8 cellular contexts compared by ENCODE assay signal in genomic region chr3:52897130-52898109, GRCh38. TPM values are rescaled to one million over a fixed set of nuclear protein-coding genes. Genes with fewer than 3 reads are reported as not detected.
DNase-seq lines count a peak whose midpoint lies in the region; ATAC-seq, FAIRE-seq and TF ChIP-seq lines count a peak whose summit lies in the region.

Gene STIMATE, minus strand, starts transcription at chr3:52897548. Its CDS starts 98 bp downstream, at chr3:52897450.

- no peaks in the 10 kb centered on the region for H3K36me3 ChIP-seq in ACC112 (ENCODE audit: insufficient read depth, low read length)
- H3K36me3 ChIP-seq in bronchial epithelial cell (ENCODE audit: control insufficient read depth, insufficient read depth, low read length), result no peaks in the 10 kb centered on the region

- no peaks in the 10 kb centered on the region for H3K9me3 Mint-ChIP-seq in WTC11

- H3K4me1 ChIP-seq in ACC112 (ENCODE audit: control insufficient read depth, insufficient read depth, low read length, unreplicated experiment), result peaks cover 28% of the 10 kb centered on the region

- peaks cover 2% of the 10 kb centered on the region; the same call in 1 of the 2 replicates for H3K27me3 Mint-ChIP-seq in WTC11 (ENCODE audit: low read depth)

- peak within 1 kb of the TSS; percentile 88 for H2AFZ ChIP-seq in ACC112 (ENCODE audit: low read length, unreplicated experiment)

- DNase-seq in NCI-H2196 (lab: John Stamatoyannopoulos, UW; ENCODE audit: unreplicated experiment) (peak; percentile 68), WTC11 (ENCODE audit: low spot score) (peak; percentile 92), bronchial epithelial cell (ENCODE audit: low read depth) (peak; percentile 77), iPS-NIHi7 (ENCODE audit: extremely low spot score) (peak; percentile 99), smooth muscle cell of the brain vasculature (ENCODE audit: low read depth, low spot score) (peak; percentile 37)

- TF ChIP-seq CTCF in WTC11 (IDR thresholded peaks at IDR 0.05), result no peak
- peak; percentile 1 for TF ChIP-seq CTCF in bronchial epithelial cell (IDR thresholded peaks at IDR 0.05; ENCODE audit: insufficient read depth, low read length, severe bottlenecking)

- CTCF ChIA-PET in WTC11 (lab: Charles Lee), result interaction anchor here (0.8 to 3.3 kb wide), 12 partner anchors 10 to 213 kb away, joined by 3 to 19 read pairs (median 5); no protein-coding TSS in a partner anchor

- H3K4me3 Mint-ChIP-seq in WTC11, result peak within 1 kb of the TSS; percentile 90

- peaks cover 18% of the 10 kb centered on the region for H3K4me1 Mint-ChIP-seq in WTC11

- peak within 1 kb of the TSS; percentile 91 for H3K27ac Mint-ChIP-seq in WTC11

- H3K79me2 ChIP-seq in ACC112 (ENCODE audit: control insufficient read depth, insufficient read depth, low read length, unreplicated experiment), result peaks cover 39% of the 10 kb centered on the region

- POLR2A ChIA-PET in WTC11 (lab: Charles Lee), result interaction anchor here (0.5 to 1.6 kb wide), 3 partner anchors 21 to 330 kb away, joined by 3 to 4 read pairs (median 3); no protein-coding TSS in a partner anchor

- FAIRE-seq in bronchial epithelial cell (lab: Jason Lieb, UNC), result no peak

- H3K27me3 ChIP-seq in ACC112 (ENCODE audit: insufficient read depth, low read length) (no peaks in the 10 kb centered on the region), bronchial epithelial cell (ENCODE audit: control insufficient read depth, insufficient read depth, low read length) (no peaks in the 10 kb centered on the region)

- no peak within 1 kb of the TSS for H3K27ac ChIP-seq in ACC112 (ENCODE audit: low read depth, low read length)

- H3K4me3 ChIP-seq in ACC112 (ENCODE audit: low read depth, low read length) (peak within 1 kb of the TSS; percentile 93), bronchial epithelial cell (ENCODE audit: low read depth, low read length) (peak within 1 kb of the TSS; percentile 68)

- ATAC-seq in GM18867 (IDR thresholded peaks at IDR 0.05; ENCODE audit: unreplicated experiment) (peak; percentile 95), HG03095 (IDR thresholded peaks at IDR 0.05; ENCODE audit: unreplicated experiment) (peak; percentile 93), WTC11 (peak; percentile 94)

- no peaks in the 10 kb centered on the region for H3K36me3 Mint-ChIP-seq in WTC11

TF ChIP-seq in WTC11, 78 proteins besides CTCF, POLR2A, EP300 and RAD21:
- peak; percentile 65; the same call in 1 of the 2 replicates for TF ChIP-seq ZNF121 (CRISPR knock-in tag; IDR thresholded peaks at IDR 0.05)
- peak; percentile 46; the same call in 1 of the 2 replicates for TF ChIP-seq TP53 (CRISPR knock-in tag; IDR thresholded peaks at IDR 0.05)
- TF ChIP-seq CREM (CRISPR knock-in tag; IDR thresholded peaks at IDR 0.05), result 0 out of 2 replicates have a peak, but pooled peaks have one; percentile 48
- no peak for TF ChIP-seq FOXJ3 (CRISPR knock-in tag; IDR thresholded peaks at IDR 0.05; ENCODE audit: borderline replicate concordance)
- TF ChIP-seq NFYB (CRISPR knock-in tag; conservative IDR thresholded peaks at IDR 0.05; ENCODE audit: low read depth), result 0 out of 2 replicates have a peak, but pooled peaks have one; percentile 20
- peak; percentile 69 for TF ChIP-seq SP1 (CRISPR knock-in tag; conservative IDR thresholded peaks at IDR 0.05)
- TF ChIP-seq E2F5 (CRISPR knock-in tag; IDR thresholded peaks at IDR 0.05), result peak; percentile 89; the same call in 1 of the 2 replicates
- no peak for TF ChIP-seq ZNF219 (CRISPR knock-in tag; IDR thresholded peaks at IDR 0.05; ENCODE audit: borderline replicate concordance)

RNA-seq across cellular contexts. Expression of gene STIMATE, which starts in this region (rescaled TPM):
- total RNA-seq in WTC11 (2021), result 27.1 to 35.5 TPM (median 28.4 TPM) in 3 replicates
- total RNA-seq in bronchial epithelial cell, result 7.9 and 11.0 TPM in 2 replicates

Comparison
In these comparisons a context has a peak if more than half of its experiments do, and no peak if none do; other contexts are left out.
1. DNase-seq: peak in every context shown above with its lines; median percentile 99 in iPS-NIHi7; 92 in WTC11; 77 in bronchial epithelial cell; 68 in NCI-H2196; 37 in smooth muscle cell of the brain vasculature.